Comparison of ENCODE assay signal across 1 cellular context in the genomic region with DNA sequence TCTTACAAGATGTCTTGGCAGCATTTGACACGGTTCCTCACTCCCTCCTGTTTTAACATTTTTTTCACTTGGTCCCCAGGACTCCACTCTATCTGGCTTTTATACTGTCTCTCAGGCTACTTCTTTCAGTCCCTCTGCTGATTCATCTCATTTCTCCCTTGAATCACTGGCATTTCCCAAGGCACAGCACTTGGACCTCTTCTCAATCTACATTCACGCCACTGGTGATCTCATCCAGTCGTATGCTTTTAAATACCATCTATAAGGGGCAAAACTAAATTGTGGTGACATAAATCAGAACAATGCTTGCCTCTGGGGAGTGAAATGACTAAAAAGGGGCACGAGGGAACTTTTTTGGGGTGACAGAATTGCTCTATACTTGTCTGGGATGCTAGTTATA.
A peak's percentile ranks its signal among the peaks of the same experiment; 100 is the strongest.
TF ChIP-seq lines count a peak whose summit lies in the region.

No MANE protein-coding gene starts in this region.

TF ChIP-seq in GM12878, 131 proteins besides CTCF, POLR2A, EP300 and RAD21 (continued from another document and continues in another):
- TF ChIP-seq, protein P1, sequence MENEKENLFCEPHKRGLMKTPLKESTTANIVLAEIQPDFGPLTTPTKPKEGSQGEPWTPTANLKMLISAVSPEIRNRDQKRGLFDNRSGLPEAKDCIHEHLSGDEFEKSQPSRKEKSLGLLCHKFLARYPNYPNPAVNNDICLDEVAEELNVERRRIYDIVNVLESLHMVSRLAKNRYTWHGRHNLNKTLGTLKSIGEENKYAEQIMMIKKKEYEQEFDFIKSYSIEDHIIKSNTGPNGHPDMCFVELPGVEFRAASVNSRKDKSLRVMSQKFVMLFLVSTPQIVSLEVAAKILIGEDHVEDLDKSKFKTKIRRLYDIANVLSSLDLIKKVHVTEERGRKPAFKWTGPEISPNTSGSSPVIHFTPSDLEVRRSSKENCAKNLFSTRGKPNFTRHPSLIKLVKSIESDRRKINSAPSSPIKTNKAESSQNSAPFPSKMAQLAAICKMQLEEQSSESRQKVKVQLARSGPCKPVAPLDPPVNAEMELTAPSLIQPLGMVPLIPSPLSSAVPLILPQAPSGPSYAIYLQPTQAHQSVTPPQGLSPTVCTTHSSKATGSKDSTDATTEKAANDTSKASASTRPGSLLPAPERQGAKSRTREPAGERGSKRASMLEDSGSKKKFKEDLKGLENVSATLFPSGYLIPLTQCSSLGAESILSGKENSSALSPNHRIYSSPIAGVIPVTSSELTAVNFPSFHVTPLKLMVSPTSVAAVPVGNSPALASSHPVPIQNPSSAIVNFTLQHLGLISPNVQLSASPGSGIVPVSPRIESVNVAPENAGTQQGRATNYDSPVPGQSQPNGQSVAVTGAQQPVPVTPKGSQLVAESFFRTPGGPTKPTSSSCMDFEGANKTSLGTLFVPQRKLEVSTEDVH (IDR thresholded peaks at IDR 0.05; ENCODE audit: low read depth, partially characterized antibody): no peak
- no peak for TF ChIP-seq FOS (IDR thresholded peaks at IDR 0.05; ENCODE audit: borderline replicate concordance, extremely low read depth, insufficient read length)
- no peak; a peak in 1 of 4 replicates for TF ChIP-seq CEBPB (IDR thresholded peaks at IDR 0.05; ENCODE audit: borderline replicate concordance in 1 of 2, low read depth in 2 of 2, low read length in 2 of 2)
- peak; percentile 91 for TF ChIP-seq EED (IDR thresholded peaks at IDR 0.05; ENCODE audit: low read depth)
- no peak for TF ChIP-seq HCFC1 (IDR thresholded peaks at IDR 0.05; ENCODE audit: low read length)
- no peak for TF ChIP-seq NR2C2 (IDR thresholded peaks at IDR 0.05; ENCODE audit: borderline replicate concordance, control insufficient read depth, insufficient read length, low read depth)
- TF ChIP-seq TARDBP (IDR thresholded peaks at IDR 0.05; ENCODE audit: borderline replicate concordance): no peak
- TF ChIP-seq KLF5 (IDR thresholded peaks at IDR 0.05; ENCODE audit: partially characterized antibody): no peak
- no peak for TF ChIP-seq EZH2 (IDR thresholded peaks at IDR 0.05; ENCODE audit: borderline replicate concordance, control insufficient read depth, low read depth, low read length)
- peak; percentile 78; the same call in 1 of the 2 replicates for TF ChIP-seq BCL11A (IDR thresholded peaks at IDR 0.05; ENCODE audit: low read depth, low read length)
- TF ChIP-seq ZNF24 (IDR thresholded peaks at IDR 0.05): no peak
- TF ChIP-seq MXI1 (IDR thresholded peaks at IDR 0.05; ENCODE audit: low read depth, low read length): no peak
- TF ChIP-seq IRF5 (IDR thresholded peaks at IDR 0.05; ENCODE audit: borderline replicate concordance): no peak
- no peak for TF ChIP-seq ESRRA (IDR thresholded peaks at IDR 0.05; ENCODE audit: low read length)
- TF ChIP-seq NR2F1 (conservative IDR thresholded peaks at IDR 0.05): peak; percentile 39; the same call in 1 of the 2 replicates
- no peak for TF ChIP-seq KDM1A (IDR thresholded peaks at IDR 0.05; ENCODE audit: borderline replicate concordance)
- TF ChIP-seq ATF7 (IDR thresholded peaks at IDR 0.05; ENCODE audit: low read depth): peak; percentile 70
- TF ChIP-seq YY1 (IDR thresholded peaks at IDR 0.05; ENCODE audit: low read depth, low read length): no peak
- no peak for TF ChIP-seq PRDM15 (CRISPR knock-in tag; IDR thresholded peaks at IDR 0.05)
- TF ChIP-seq MEF2B (IDR thresholded peaks at IDR 0.05; ENCODE audit: partially characterized antibody, poor library complexity, severe bottlenecking): peak; percentile 80
- TF ChIP-seq PAX8 (IDR thresholded peaks at IDR 0.05): no peak
- TF ChIP-seq PML (IDR thresholded peaks at IDR 0.05; ENCODE audit: low read length): no peak
- 0 out of 2 replicates have a peak, but pooled peaks have one; percentile 20 for TF ChIP-seq BACH1 (IDR thresholded peaks at IDR 0.05; ENCODE audit: borderline replicate concordance)
- TF ChIP-seq GATAD2B (conservative IDR thresholded peaks at IDR 0.05; ENCODE audit: low read depth): no peak
- TF ChIP-seq, protein P2, sequence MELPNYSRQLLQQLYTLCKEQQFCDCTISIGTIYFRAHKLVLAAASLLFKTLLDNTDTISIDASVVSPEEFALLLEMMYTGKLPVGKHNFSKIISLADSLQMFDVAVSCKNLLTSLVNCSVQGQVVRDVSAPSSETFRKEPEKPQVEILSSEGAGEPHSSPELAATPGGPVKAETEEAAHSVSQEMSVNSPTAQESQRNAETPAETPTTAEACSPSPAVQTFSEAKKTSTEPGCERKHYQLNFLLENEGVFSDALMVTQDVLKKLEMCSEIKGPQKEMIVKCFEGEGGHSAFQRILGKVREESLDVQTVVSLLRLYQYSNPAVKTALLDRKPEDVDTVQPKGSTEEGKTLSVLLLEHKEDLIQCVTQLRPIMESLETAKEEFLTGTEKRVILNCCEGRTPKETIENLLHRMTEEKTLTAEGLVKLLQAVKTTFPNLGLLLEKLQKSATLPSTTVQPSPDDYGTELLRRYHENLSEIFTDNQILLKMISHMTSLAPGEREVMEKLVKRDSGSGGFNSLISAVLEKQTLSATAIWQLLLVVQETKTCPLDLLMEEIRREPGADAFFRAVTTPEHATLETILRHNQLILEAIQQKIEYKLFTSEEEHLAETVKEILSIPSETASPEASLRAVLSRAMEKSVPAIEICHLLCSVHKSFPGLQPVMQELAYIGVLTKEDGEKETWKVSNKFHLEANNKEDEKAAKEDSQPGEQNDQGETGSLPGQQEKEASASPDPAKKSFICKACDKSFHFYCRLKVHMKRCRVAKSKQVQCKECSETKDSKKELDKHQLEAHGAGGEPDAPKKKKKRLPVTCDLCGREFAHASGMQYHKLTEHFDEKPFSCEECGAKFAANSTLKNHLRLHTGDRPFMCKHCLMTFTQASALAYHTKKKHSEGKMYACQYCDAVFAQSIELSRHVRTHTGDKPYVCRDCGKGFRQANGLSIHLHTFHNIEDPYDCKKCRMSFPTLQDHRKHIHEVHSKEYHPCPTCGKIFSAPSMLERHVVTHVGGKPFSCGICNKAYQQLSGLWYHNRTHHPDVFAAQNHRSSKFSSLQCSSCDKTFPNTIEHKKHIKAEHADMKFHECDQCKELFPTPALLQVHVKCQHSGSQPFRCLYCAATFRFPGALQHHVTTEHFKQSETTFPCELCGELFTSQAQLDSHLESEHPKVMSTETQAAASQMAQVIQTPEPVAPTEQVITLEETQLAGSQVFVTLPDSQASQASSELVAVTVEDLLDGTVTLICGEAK (IDR thresholded peaks at IDR 0.05; ENCODE audit: borderline replicate concordance): no peak
- no peak for TF ChIP-seq WRNIP1 (IDR thresholded peaks at IDR 0.05; ENCODE audit: borderline replicate concordance, low read depth, low read length)
- TF ChIP-seq SMC3 (IDR thresholded peaks at IDR 0.05; ENCODE audit: borderline replicate concordance, low read length): no peak; the same call in 1 of the 2 replicates
- TF ChIP-seq YBX1 (IDR thresholded peaks at IDR 0.05): no peak
- no peak for TF ChIP-seq MLLT1 (IDR thresholded peaks at IDR 0.05)
- TF ChIP-seq MYC (IDR thresholded peaks at IDR 0.05; ENCODE audit: insufficient read depth, insufficient read length, insufficient replicate concordance, low read length, severe bottlenecking): no peak
- TF ChIP-seq SREBF1 (IDR thresholded peaks at IDR 0.05; ENCODE audit: low read length): no peak
- TF ChIP-seq ZZZ3 (IDR thresholded peaks at IDR 0.05; ENCODE audit: control insufficient read depth, insufficient read length, low read depth): no peak
- TF ChIP-seq LARP7 (IDR thresholded peaks at IDR 0.05): no peak
- TF ChIP-seq SKIL (IDR thresholded peaks at IDR 0.05; ENCODE audit: low read depth, poor library complexity, severe bottlenecking): peak; percentile 62
- TF ChIP-seq BHLHE40 (IDR thresholded peaks at IDR 0.05; ENCODE audit: borderline replicate concordance in 1 of 2, low read depth in 2 of 2, low read length in 1 of 2): peak in 1 of 2 experiments; percentile 37; a peak in 2 of 4 replicates
- no peak for TF ChIP-seq HDAC6 (IDR thresholded peaks at IDR 0.05; ENCODE audit: unreplicated experiment)
- 0 out of 2 replicates have a peak, but pooled peaks have one; percentile 22 for TF ChIP-seq TBL1XR1 (IDR thresholded peaks at IDR 0.05; ENCODE audit: low read depth, low read length)
- no peak for TF ChIP-seq RELB (IDR thresholded peaks at IDR 0.05; ENCODE audit: low read depth)
- no peak for TF ChIP-seq MYB (IDR thresholded peaks at IDR 0.05; ENCODE audit: borderline replicate concordance, low read depth, low read length)
- TF ChIP-seq STAT3 (IDR thresholded peaks at IDR 0.05; ENCODE audit: low read depth, low read length): no peak
- TF ChIP-seq ZNF274 (IDR thresholded peaks at IDR 0.05; ENCODE audit: insufficient read depth, insufficient read length): no peak
- no peak for TF ChIP-seq NRF1 (conservative IDR thresholded peaks at IDR 0.05; ENCODE audit: low read depth, low read length)
- no peak for TF ChIP-seq ZNF207 (IDR thresholded peaks at IDR 0.05; ENCODE audit: borderline replicate concordance)
